13 cellular contexts compared by ENCODE assay signal in genomic region chr21:15976807-15977206, GRCh38.
DNase-seq lines count a peak whose midpoint lies in the region; ATAC-seq, FAIRE-seq and TF ChIP-seq lines count a peak whose summit lies in the region.
"Had no signal": no experiment of that assay in that cellular context is flagged by ENCODE, and none has a peak within 500 bp of the region (broad histone marks: within the 10 kb centered on the region; RNA-seq: fewer than 3 reads in every experiment).

No MANE protein-coding gene starts in this region.

- H3K79me2 ChIP-seq in HepG2 (ENCODE audit: insufficient read depth, low read length) (no peaks in the 10 kb centered on the region), OCI-LY3 (ENCODE audit: low read length) (no peaks in the 10 kb centered on the region), endothelial cell of umbilical vein (ENCODE audit: control insufficient read depth, insufficient read depth, low read length) (no peaks in the 10 kb centered on the region)

- CTCF ChIA-PET in HepG2 (lab: Yijun Ruan, JAX; ENCODE audit: low intra/inter-chr PET ratio, low total read pairs) = no interaction called here
- CTCF ChIA-PET in endothelial cell of umbilical vein (lab: Charles Lee) = interaction anchor here (0.6 to 1.3 kb wide), 11 partner anchors 10 to 366 kb away, joined by 3 to 5 read pairs (median 3); no protein-coding TSS in a partner anchor

- 34% methylated on average over 1 of the region's 1 CpG for WGBS in HepG2 (ENCODE audit: low lambda C conversion rate)
- 25% methylated on average over 1 of the region's 1 CpG for WGBS in right lobe of liver (ENCODE audit: insufficient coverage, low coverage, low lambda C conversion rate, missing lambda C conversion rate)
- 68 to 88% methylated on average over 1 of the region's 1 CpG for WGBS in esophagus squamous epithelium, 2 donors

- no peak for DNase-seq in HepG2 (ENCODE audit: low spot score)
- no peak for DNase-seq in right lobe of liver
- peak; percentile 45 for DNase-seq in endothelial cell of umbilical vein (ENCODE audit: low read depth, low spot score)
- DNase-seq in urothelium cell line (ENCODE audit: low spot score) = no peak
- no peak for DNase-seq in esophagus squamous epithelium (lab: John Stamatoyannopoulos, UW)
- DNase-seq: activated naive CD8-positive, alpha-beta T cell treated with anti-CD3 and anti-CD28 coated beads, Interleukin-2, amount 10 ng/mL, durations not matched to agents 7 days and 5 days; CD4-positive, alpha-beta T cell; NCI-H1436; retina had no signal

- dilution Hi-C loops in endothelial cell of umbilical vein (cut with MboI; ENCODE audit: extremely low pct_ligation_motif_present, low sequenced_read_pairs) = no loop called here

- H2AFZ ChIP-seq in HepG2 (ENCODE audit: low read length) (no peak overlapping the region), OCI-LY3 (ENCODE audit: low read depth, low read length) (no peak overlapping the region), endothelial cell of umbilical vein (ENCODE audit: low read depth, low read length) (no peak overlapping the region)

- TF ChIP-seq EP300 in HepG2 (IDR thresholded peaks at IDR 0.05; ENCODE audit: low read depth in 2 of 2, low read length in 2 of 2) (no peak), HepG2 (CRISPR knock-in tag; IDR thresholded peaks at IDR 0.05; ENCODE audit: borderline replicate concordance) (no peak)

- intact Hi-C loops in HepG2 (cut with micrococcal nuclease; ENCODE audit: unreplicated experiment) (no loop called here), right lobe of liver (cut with DNase I) (no loop called here), endothelial cell of umbilical vein (cut with micrococcal nuclease) (no loop called here), esophagus squamous epithelium (cut with DNase I) (no loop called here)

- no peak overlapping the region for H3K9ac ChIP-seq in HepG2 (ENCODE audit: insufficient read depth, low read depth, low read length)
- no peak overlapping the region for H3K9ac ChIP-seq in OCI-LY3 (ENCODE audit: low read length)
- no peak overlapping the region for H3K9ac ChIP-seq in endothelial cell of umbilical vein (replicated peaks; ENCODE audit: extremely low read depth, insufficient read depth, low read length)

- FAIRE-seq in HepG2 (lab: Jason Lieb, UNC) = no peak
- peak; percentile 80 for FAIRE-seq in endothelial cell of umbilical vein (lab: Jason Lieb, UNC)
- FAIRE-seq in urothelium cell line (lab: Jason Lieb, UNC) = no peak

- TF ChIP-seq CTCF in HepG2 (CRISPR knock-in tag; IDR thresholded peaks at IDR 0.05) = peak; percentile 26; the same call in 1 of the 2 replicates
- TF ChIP-seq CTCF in right lobe of liver (IDR thresholded peaks at IDR 0.05) = no peak
- TF ChIP-seq CTCF in OCI-LY3 (IDR thresholded peaks at IDR 0.05; ENCODE audit: low read depth, low read length) = peak; percentile 48
- peak; percentile 22 to 43 for TF ChIP-seq CTCF in endothelial cell of umbilical vein (IDR thresholded peaks at IDR 0.05; ENCODE audit: extremely low read depth in 1 of 2, insufficient read depth in 1 of 2, low read depth in 1 of 2, low read length in 2 of 2)
- TF ChIP-seq CTCF in esophagus squamous epithelium (IDR thresholded peaks at IDR 0.05) = no peak

- TF ChIP-seq RAD21 in HepG2 (CRISPR knock-in tag; IDR thresholded peaks at IDR 0.05) = no peak

- TF ChIP-seq POLR2A in HepG2 (IDR thresholded peaks at IDR 0.05; ENCODE audit: insufficient read depth in 1 of 2, low read depth in 2 of 2, low read length in 2 of 2) (no peak), right lobe of liver (IDR thresholded peaks at IDR 0.05) (no peak), endothelial cell of umbilical vein (IDR thresholded peaks at IDR 0.05; ENCODE audit: low read depth, low read length) (no peak), esophagus squamous epithelium (IDR thresholded peaks at IDR 0.05) (no peak)

- H3K27me3 ChIP-seq in HepG2 (ENCODE audit: control insufficient read depth in 1 of 2, insufficient read depth in 2 of 2, low read length in 2 of 2) (no peaks in the 10 kb centered on the region), right lobe of liver (no peaks in the 10 kb centered on the region), OCI-LY3 (ENCODE audit: low read depth, low read length) (no peaks in the 10 kb centered on the region), endothelial cell of umbilical vein (ENCODE audit: control insufficient read depth in 2 of 2, insufficient read depth in 2 of 2, low read length in 2 of 2) (no peaks in the 10 kb centered on the region), esophagus squamous epithelium (no peaks in the 10 kb centered on the region)

- in situ Hi-C loops in HepG2 (cut with HindIII; ENCODE audit: extremely low pct_ligation_motif_present, low pct_unique_long_range_greater_than_20kb) = no loop called here

- BruUV-seq in HepG2 (replicated peaks; lab: Mats Ljungman, UMichigan) (no TSS peak), endothelial cell of umbilical vein (replicated peaks; lab: Mats Ljungman, UMichigan) (no TSS peak)

- no peaks in the 10 kb centered on the region for H3K9me1 ChIP-seq in endothelial cell of umbilical vein (replicated peaks; ENCODE audit: control insufficient read depth, extremely low read depth, insufficient read depth, low read length)

- H3K4me2 ChIP-seq in HepG2 (ENCODE audit: low read depth, low read length) = no peak overlapping the region
- no peak overlapping the region for H3K4me2 ChIP-seq in OCI-LY3 (ENCODE audit: low read length)
- H3K4me2 ChIP-seq in endothelial cell of umbilical vein (ENCODE audit: insufficient read depth, low read length) = no peak overlapping the region

- H3K4me3 ChIP-seq in HepG2 (replicated peaks in 1 of 3; ENCODE audit: insufficient read depth in 1 of 3, low read depth in 2 of 3, low read length in 3 of 3) (no peak overlapping the region), right lobe of liver (no peak overlapping the region), OCI-LY3 (ENCODE audit: low read length) (no peak overlapping the region), endothelial cell of umbilical vein (replicated peaks in 1 of 3; ENCODE audit: insufficient read depth in 1 of 3, low read depth in 1 of 3, low read length in 3 of 3) (no peak overlapping the region), esophagus squamous epithelium (no peak overlapping the region)

- H3K9me3 ChIP-seq in HepG2 (ENCODE audit: low read length) (no peaks in the 10 kb centered on the region), right lobe of liver (no peaks in the 10 kb centered on the region), OCI-LY3 (ENCODE audit: insufficient read depth, low read length) (no peaks in the 10 kb centered on the region), endothelial cell of umbilical vein (replicated peaks; ENCODE audit: control insufficient read depth, insufficient read depth, low read length) (no peaks in the 10 kb centered on the region), esophagus squamous epithelium (no peaks in the 10 kb centered on the region)

- POLR2A ChIA-PET in HepG2 (lab: Yijun Ruan, JAX) (no interaction called here), endothelial cell of umbilical vein (lab: Charles Lee) (no interaction called here)

- H4K20me1 ChIP-seq in HepG2 (ENCODE audit: insufficient read depth, low read length) = no peaks in the 10 kb centered on the region
- H4K20me1 ChIP-seq in OCI-LY3 (ENCODE audit: insufficient read depth, low read length) = no peaks in the 10 kb centered on the region
- no peaks in the 10 kb centered on the region for H4K20me1 ChIP-seq in endothelial cell of umbilical vein (replicated peaks; ENCODE audit: control insufficient read depth, extremely low read depth, insufficient read depth, low read length)

- H3K36me3 ChIP-seq in HepG2 (replicated peaks in 1 of 2; ENCODE audit: control insufficient read depth in 1 of 2, insufficient read depth in 2 of 2, low read length in 2 of 2) (no peaks in the 10 kb centered on the region), right lobe of liver (no peaks in the 10 kb centered on the region), OCI-LY3 (replicated peaks; ENCODE audit: low read depth, low read length) (no peaks in the 10 kb centered on the region), endothelial cell of umbilical vein (ENCODE audit: control insufficient read depth in 2 of 2, extremely low read depth in 1 of 2, insufficient read depth in 2 of 2, low read length in 2 of 2) (no peaks in the 10 kb centered on the region), esophagus squamous epithelium (no peaks in the 10 kb centered on the region)

- ATAC-seq in HepG2 (no peak), right lobe of liver (no peak), HG03025 (IDR thresholded peaks at IDR 0.05; ENCODE audit: low FRiP score, unreplicated experiment) (no peak), HG02623 (IDR thresholded peaks at IDR 0.05; ENCODE audit: unreplicated experiment) (no peak)

- H3K4me1 ChIP-seq in HepG2 (ENCODE audit: insufficient read depth, low read length) (no peaks in the 10 kb centered on the region), right lobe of liver (no peaks in the 10 kb centered on the region), OCI-LY3 (ENCODE audit: low read length) (no peaks in the 10 kb centered on the region), endothelial cell of umbilical vein (ENCODE audit: control insufficient read depth, extremely low read depth, insufficient read depth, low read length) (no peaks in the 10 kb centered on the region), esophagus squamous epithelium (peaks cover 0 to 10% (median 0%) of the 10 kb centered on the region in 3 donors)

- no peak overlapping the region for H3K27ac ChIP-seq in HepG2 (ENCODE audit: extremely low read length, insufficient read depth, low read length)
- H3K27ac ChIP-seq in right lobe of liver = no peak overlapping the region
- H3K27ac ChIP-seq in OCI-LY3 (ENCODE audit: low read length) = no peak overlapping the region
- H3K27ac ChIP-seq in endothelial cell of umbilical vein (ENCODE audit: insufficient read depth, low read depth, low read length) = no peak overlapping the region
- no peak overlapping the region for H3K27ac ChIP-seq in esophagus squamous epithelium
- H3K27ac ChIP-seq: epithelial cell of prostate had no signal

TF ChIP-seq in HepG2, 621 proteins besides CTCF, POLR2A, EP300 and RAD21:
- TF ChIP-seq ZNF709 (CRISPR knock-in tag; IDR thresholded peaks at IDR 0.05) = no peak
- peak; percentile 34; the same call in 1 of the 2 replicates for TF ChIP-seq STAG1 (CRISPR knock-in tag; IDR thresholded peaks at IDR 0.05)
- no peak for TF ChIP-seq ZNF224 (CRISPR knock-in tag; IDR thresholded peaks at IDR 0.05)

TF ChIP-seq in endothelial cell of umbilical vein, 7 proteins besides CTCF, POLR2A, EP300 and RAD21 (continues in another document):
- TF ChIP-seq GATA2 (IDR thresholded peaks at IDR 0.05; ENCODE audit: insufficient read depth, insufficient read length, low read depth, low read length) (no peak), MYC (IDR thresholded peaks at IDR 0.05; ENCODE audit: low read depth, low read length) (no peak), POLR2AphosphoS5 (IDR thresholded peaks at IDR 0.05; ENCODE audit: insufficient read depth, low read depth, low read length) (no peak), FOS (IDR thresholded peaks at IDR 0.05; ENCODE audit: borderline replicate concordance, insufficient read depth, low read length) (no peak)
- TF ChIP-seq, protein P1, sequence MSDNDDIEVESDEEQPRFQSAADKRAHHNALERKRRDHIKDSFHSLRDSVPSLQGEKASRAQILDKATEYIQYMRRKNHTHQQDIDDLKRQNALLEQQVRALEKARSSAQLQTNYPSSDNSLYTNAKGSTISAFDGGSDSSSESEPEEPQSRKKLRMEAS (IDR thresholded peaks at IDR 0.05; ENCODE audit: insufficient read depth, insufficient read length) = no peak

Comparison
In these comparisons a context has a peak if more than half of its experiments do, and no peak if none do; other contexts are left out.
1. CTCF ChIP-seq: peak in HepG2 (single experiment), OCI-LY3 (single experiment) and endothelial cell of umbilical vein (2 of 2); none in right lobe of liver (0 of 4) and esophagus squamous epithelium (0 of 6).